In the genomic region with DNA sequence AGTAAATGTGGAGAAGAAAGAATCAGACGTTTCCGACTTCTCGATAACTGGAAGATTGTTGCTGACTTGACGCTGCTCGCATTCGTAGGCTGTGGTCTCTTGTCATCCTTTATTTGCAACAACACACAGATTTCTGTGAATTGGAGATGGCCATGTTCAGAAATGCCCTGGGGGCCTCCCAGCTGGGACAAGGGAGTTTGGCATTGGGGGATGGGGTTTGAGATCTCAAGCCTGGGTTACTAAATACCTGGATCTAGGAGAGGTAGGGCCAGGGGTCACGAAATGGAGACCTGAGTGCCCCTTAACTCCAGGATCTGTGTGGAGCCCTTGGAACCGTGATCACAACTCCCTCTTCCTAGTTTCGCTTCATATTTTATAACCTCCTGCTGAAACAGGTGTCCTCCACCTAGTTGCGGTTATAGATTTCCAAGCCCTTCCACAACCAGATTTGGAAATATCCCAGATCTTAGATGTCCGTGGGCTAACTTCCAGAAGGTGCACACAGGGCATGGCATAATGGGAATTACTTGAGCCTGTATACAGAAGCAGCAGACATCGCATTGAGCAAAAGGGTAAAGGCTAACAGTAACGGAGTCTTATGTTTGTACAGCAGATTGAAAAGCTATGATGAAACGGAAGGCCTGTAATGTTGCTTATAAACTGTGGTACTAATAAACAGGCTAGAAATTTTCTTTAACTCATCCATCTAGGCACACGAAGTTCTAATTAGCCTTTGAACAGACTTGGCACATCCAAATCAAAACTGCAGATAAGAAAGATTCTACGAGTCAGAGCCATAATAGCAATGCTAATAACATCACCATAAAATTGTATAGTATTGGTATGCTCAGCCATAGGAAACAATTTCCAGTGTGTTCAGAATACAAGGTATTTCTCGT, we compare ENCODE assay signal across 8 cellular contexts. TPM values are rescaled to one million over a fixed set of nuclear protein-coding genes. Genes with fewer than 3 reads are reported as not detected.
DNase-seq lines count a peak whose midpoint lies in the region; ATAC-seq and TF ChIP-seq lines count a peak whose summit lies in the region.

No MANE protein-coding gene starts in this region.

- DNase-seq in BJ (ENCODE audit: low read depth) (no peak), HAP-1 (ENCODE audit: low spot score in 2 of 2) (peak; percentile 20 to 55), T-helper 17 cell (no peak), choroid plexus epithelial cell (ENCODE audit: low read depth) (peak; percentile 54), DMS153 treated with DMSO at 0.1 percent for 48 hours (lab: John Stamatoyannopoulos, UW; ENCODE audit: unreplicated experiment) (no peak), GM19238 (ENCODE audit: insufficient read length, low spot score) (no peak)

- H3K4me1 ChIP-seq in HAP-1 (peaks cover 15% of the 10 kb centered on the region), liver (ENCODE audit: control insufficient read depth in 4 of 4, insufficient read depth in 4 of 4, low read length in 3 of 4) (peaks cover 2 to 30% (median 26%) of the 10 kb centered on the region in 4 donors)

- peak overlapping the region; percentile 72 to 90 for H3K27ac ChIP-seq in liver (ENCODE audit: low read depth in 1 of 2, low read length in 2 of 2)
- peak overlapping the region; percentile 53 for H3K27ac ChIP-seq in temporal lobe (ENCODE audit: low read depth, low read length)

- H3K4me1 Mint-ChIP-seq in T-helper 17 cell, result peaks cover 23% of the 10 kb centered on the region

- H3K36me3 Mint-ChIP-seq in T-helper 17 cell (ENCODE audit: low read depth), result peaks cover 2% of the 10 kb centered on the region

- POLR2A ChIA-PET in BJ (lab: Charles Lee), result no interaction called here

- ATAC-seq in T-helper 17 cell, result peak; percentile 2

- TF ChIP-seq CTCF in BJ (IDR thresholded peaks at IDR 0.05; ENCODE audit: insufficient read depth, low read depth, low read length) (no peak), choroid plexus epithelial cell (conservative IDR thresholded peaks at IDR 0.05; ENCODE audit: low read depth, low read length) (no peak), liver (IDR thresholded peaks at IDR 0.05; ENCODE audit: low read depth, low read length, missing input control) (no peak)

- no peak overlapping the region for H3K27ac Mint-ChIP-seq in T-helper 17 cell

- CTCF ChIA-PET in BJ (lab: Yijun Ruan, JAX), result no interaction called here

- peak overlapping the region; percentile 69 to 99 for H3K9ac ChIP-seq in liver (ENCODE audit: low read depth in 1 of 2, low read length in 2 of 2)

- no peaks in the 10 kb centered on the region for H3K36me3 ChIP-seq in BJ (ENCODE audit: control insufficient read depth, insufficient read depth, low read length)
- H3K36me3 ChIP-seq in HAP-1 (replicated peaks), result no peaks in the 10 kb centered on the region
- H3K36me3 ChIP-seq in liver (ENCODE audit: control insufficient read depth in 4 of 4, insufficient read depth in 3 of 4, low read depth in 1 of 4, low read length in 3 of 4), result no peaks in the 10 kb centered on the region

- H3K27me3 Mint-ChIP-seq in T-helper 17 cell, result no peaks in the 10 kb centered on the region

- H3K9me3 ChIP-seq in HAP-1, result no peaks in the 10 kb centered on the region
- no peaks in the 10 kb centered on the region for H3K9me3 ChIP-seq in T-helper 17 cell (ENCODE audit: control insufficient read depth, low read length, poor library complexity, severe bottlenecking)
- H3K9me3 ChIP-seq in liver (ENCODE audit: control insufficient read depth in 4 of 4, low read length in 3 of 4), result no peaks in the 10 kb centered on the region

- WGBS in liver, result 2% methylated on average over 17 of the region's 17 CpGs

- no peak overlapping the region for H3K4me3 Mint-ChIP-seq in T-helper 17 cell

- TF ChIP-seq RAD21 in liver (IDR thresholded peaks at IDR 0.05), result peak in 1 of 2 donors; percentile 29

- peak overlapping the region; percentile 84 for H3K4me3 ChIP-seq in BJ (ENCODE audit: low read depth, low read length)
- H3K4me3 ChIP-seq in HAP-1, result peak overlapping the region; percentile 61
- peak overlapping the region; percentile 85 for H3K4me3 ChIP-seq in choroid plexus epithelial cell (ENCODE audit: low read depth, low read length)
- peak overlapping the region; percentile 71 to 94 (median 92) for H3K4me3 ChIP-seq in liver (ENCODE audit: low read depth in 1 of 3, low read length in 3 of 3)

- in situ Hi-C loops in HAP-1 (cut with MboI; ENCODE audit: low sequenced_read_pairs), result no loop called here

- H3K27me3 ChIP-seq in BJ (ENCODE audit: control insufficient read depth, insufficient read depth, low read length) (no peaks in the 10 kb centered on the region), HAP-1 (ENCODE audit: low read depth) (no peaks in the 10 kb centered on the region), liver (ENCODE audit: control insufficient read depth in 4 of 4, insufficient read depth in 4 of 4, low read length in 3 of 4) (no peaks in the 10 kb centered on the region)

TF ChIP-seq in liver, 16 proteins besides CTCF, POLR2A, EP300 and RAD21 (continues in another document):
- TF ChIP-seq SP1 (IDR thresholded peaks at IDR 0.05) (peak; percentile 35), YY1 (IDR thresholded peaks at IDR 0.05) (no peak), FOXA2 (IDR thresholded peaks at IDR 0.05) (no peak), JUND (IDR thresholded peaks at IDR 0.05) (no peak), EGR1 (IDR thresholded peaks at IDR 0.05; ENCODE audit: low read depth in 2 of 2) (no peak), ATF3 (IDR thresholded peaks at IDR 0.05) (no peak), RXRA (IDR thresholded peaks at IDR 0.05) (peak in 1 of 2 donors; percentile 6), GABPA (IDR thresholded peaks at IDR 0.05 in 1 of 2, conservative IDR thresholded peaks at IDR 0.05 in 1 of 2) (no peak), FOXA1 (IDR thresholded peaks at IDR 0.05) (no peak), HNF4G (IDR thresholded peaks at IDR 0.05) (no peak), HNF4A (conservative IDR thresholded peaks at IDR 0.05) (peak; percentile 21 to 34), NR2F2 (IDR thresholded peaks at IDR 0.05) (peak; percentile 22)
- TF ChIP-seq, protein P1, sequence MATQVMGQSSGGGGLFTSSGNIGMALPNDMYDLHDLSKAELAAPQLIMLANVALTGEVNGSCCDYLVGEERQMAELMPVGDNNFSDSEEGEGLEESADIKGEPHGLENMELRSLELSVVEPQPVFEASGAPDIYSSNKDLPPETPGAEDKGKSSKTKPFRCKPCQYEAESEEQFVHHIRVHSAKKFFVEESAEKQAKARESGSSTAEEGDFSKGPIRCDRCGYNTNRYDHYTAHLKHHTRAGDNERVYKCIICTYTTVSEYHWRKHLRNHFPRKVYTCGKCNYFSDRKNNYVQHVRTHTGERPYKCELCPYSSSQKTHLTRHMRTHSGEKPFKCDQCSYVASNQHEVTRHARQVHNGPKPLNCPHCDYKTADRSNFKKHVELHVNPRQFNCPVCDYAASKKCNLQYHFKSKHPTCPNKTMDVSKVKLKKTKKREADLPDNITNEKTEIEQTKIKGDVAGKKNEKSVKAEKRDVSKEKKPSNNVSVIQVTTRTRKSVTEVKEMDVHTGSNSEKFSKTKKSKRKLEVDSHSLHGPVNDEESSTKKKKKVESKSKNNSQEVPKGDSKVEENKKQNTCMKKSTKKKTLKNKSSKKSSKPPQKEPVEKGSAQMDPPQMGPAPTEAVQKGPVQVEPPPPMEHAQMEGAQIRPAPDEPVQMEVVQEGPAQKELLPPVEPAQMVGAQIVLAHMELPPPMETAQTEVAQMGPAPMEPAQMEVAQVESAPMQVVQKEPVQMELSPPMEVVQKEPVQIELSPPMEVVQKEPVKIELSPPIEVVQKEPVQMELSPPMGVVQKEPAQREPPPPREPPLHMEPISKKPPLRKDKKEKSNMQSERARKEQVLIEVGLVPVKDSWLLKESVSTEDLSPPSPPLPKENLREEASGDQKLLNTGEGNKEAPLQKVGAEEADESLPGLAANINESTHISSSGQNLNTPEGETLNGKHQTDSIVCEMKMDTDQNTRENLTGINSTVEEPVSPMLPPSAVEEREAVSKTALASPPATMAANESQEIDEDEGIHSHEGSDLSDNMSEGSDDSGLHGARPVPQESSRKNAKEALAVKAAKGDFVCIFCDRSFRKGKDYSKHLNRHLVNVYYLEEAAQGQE (IDR thresholded peaks at IDR 0.05), result no peak
- TF ChIP-seq, protein P2, sequence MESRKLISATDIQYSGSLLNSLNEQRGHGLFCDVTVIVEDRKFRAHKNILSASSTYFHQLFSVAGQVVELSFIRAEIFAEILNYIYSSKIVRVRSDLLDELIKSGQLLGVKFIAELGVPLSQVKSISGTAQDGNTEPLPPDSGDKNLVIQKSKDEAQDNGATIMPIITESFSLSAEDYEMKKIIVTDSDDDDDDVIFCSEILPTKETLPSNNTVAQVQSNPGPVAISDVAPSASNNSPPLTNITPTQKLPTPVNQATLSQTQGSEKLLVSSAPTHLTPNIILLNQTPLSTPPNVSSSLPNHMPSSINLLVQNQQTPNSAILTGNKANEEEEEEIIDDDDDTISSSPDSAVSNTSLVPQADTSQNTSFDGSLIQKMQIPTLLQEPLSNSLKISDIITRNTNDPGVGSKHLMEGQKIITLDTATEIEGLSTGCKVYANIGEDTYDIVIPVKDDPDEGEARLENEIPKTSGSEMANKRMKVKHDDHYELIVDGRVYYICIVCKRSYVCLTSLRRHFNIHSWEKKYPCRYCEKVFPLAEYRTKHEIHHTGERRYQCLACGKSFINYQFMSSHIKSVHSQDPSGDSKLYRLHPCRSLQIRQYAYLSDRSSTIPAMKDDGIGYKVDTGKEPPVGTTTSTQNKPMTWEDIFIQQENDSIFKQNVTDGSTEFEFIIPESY (IDR thresholded peaks at IDR 0.05), result no peak
- TF ChIP-seq, protein P3, sequence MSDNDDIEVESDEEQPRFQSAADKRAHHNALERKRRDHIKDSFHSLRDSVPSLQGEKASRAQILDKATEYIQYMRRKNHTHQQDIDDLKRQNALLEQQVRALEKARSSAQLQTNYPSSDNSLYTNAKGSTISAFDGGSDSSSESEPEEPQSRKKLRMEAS (IDR thresholded peaks at IDR 0.05), result no peak

RNA-seq across cellular contexts. Expression of gene USF3, which starts 1.0 kb away (rescaled TPM):
- polyA plus RNA-seq in BJ (2011; rRNA removed) (5.7 and 9.4 TPM in 2 replicates), liver (10 to 100 TPM in 1 of 2 donors, 1 to 10 TPM in 1; 4.6 to 12.1 TPM)
- polyA minus RNA-seq in BJ (2011; rRNA and poly(A)+ RNA removed), result 11.4 and 13.5 TPM in 2 replicates
- total RNA-seq in T-helper 17 cell (10 to 100 TPM; 28.4 to 31.9 TPM), liver (10 to 100 TPM; 10.6 to 16.0 TPM), temporal lobe (20.4 TPM)

RNA-seq across cellular contexts. Expression of gene NAA50, which starts 48.6 kb away (rescaled TPM):
- 32.0 and 71.8 TPM in 2 replicates for polyA plus RNA-seq in BJ (2011; rRNA removed)
- polyA minus RNA-seq in BJ (2011; rRNA and poly(A)+ RNA removed), result 18.7 and 19.8 TPM in 2 replicates
- 10 to 100 TPM; 44.8 to 49.4 TPM for total RNA-seq in T-helper 17 cell
- 100 to 1,000 TPM in 1 of 2 donors, 10 to 100 TPM in 1; 99.0 to 162 TPM for total RNA-seq in liver
- 10 to 100 TPM; 37.3 to 48.7 TPM for polyA plus RNA-seq in liver
- 47.7 TPM for total RNA-seq in temporal lobe

RNA-seq across cellular contexts. Expression of gene ATP6V1A, which starts 49.4 kb away (rescaled TPM):
- 14.5 and 29.7 TPM in 2 replicates for polyA plus RNA-seq in BJ (2011; rRNA removed)
- polyA minus RNA-seq in BJ (2011; rRNA and poly(A)+ RNA removed), result 24.3 and 29.0 TPM in 2 replicates
- total RNA-seq in T-helper 17 cell, result 10 to 100 TPM; 15.1 to 18.3 TPM
- 10 to 100 TPM; 52.1 to 53.2 TPM for total RNA-seq in liver
- 10 to 100 TPM; 15.2 to 33.3 TPM for polyA plus RNA-seq in liver
- total RNA-seq in temporal lobe, result 145 TPM

Comparison
In these comparisons a context has a peak if more than half of its experiments do, and no peak if none do; other contexts are left out.
1. DNase-seq: peak in HAP-1 (2 of 2) and choroid plexus epithelial cell (single experiment); none in BJ (single experiment), T-helper 17 cell (0 of 3), DMS153 treated with DMSO at 0.1 percent for 48 hours (single experiment) and GM19238 (single experiment).
2. Peak in every context shown above with its lines, with median percentiles within 50 percentile points of each other: H3K4me3 ChIP-seq.